1 cellular context compared by ENCODE assay signal in genomic region chr5:64612349-64612961, GRCh38.
TF ChIP-seq lines count a peak whose summit lies in the region.

No MANE protein-coding gene starts in this region.

TF ChIP-seq in GM12878, 131 proteins besides CTCF, POLR2A, EP300 and RAD21 (continued from another document):
- TF ChIP-seq MLLT1 (IDR thresholded peaks at IDR 0.05): no peak
- TF ChIP-seq, protein P1, sequence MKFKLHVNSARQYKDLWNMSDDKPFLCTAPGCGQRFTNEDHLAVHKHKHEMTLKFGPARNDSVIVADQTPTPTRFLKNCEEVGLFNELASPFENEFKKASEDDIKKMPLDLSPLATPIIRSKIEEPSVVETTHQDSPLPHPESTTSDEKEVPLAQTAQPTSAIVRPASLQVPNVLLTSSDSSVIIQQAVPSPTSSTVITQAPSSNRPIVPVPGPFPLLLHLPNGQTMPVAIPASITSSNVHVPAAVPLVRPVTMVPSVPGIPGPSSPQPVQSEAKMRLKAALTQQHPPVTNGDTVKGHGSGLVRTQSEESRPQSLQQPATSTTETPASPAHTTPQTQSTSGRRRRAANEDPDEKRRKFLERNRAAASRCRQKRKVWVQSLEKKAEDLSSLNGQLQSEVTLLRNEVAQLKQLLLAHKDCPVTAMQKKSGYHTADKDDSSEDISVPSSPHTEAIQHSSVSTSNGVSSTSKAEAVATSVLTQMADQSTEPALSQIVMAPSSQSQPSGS (IDR thresholded peaks at IDR 0.05; ENCODE audit: low read length): no peak
- no peak for TF ChIP-seq GATAD2B (conservative IDR thresholded peaks at IDR 0.05; ENCODE audit: low read depth)
- no peak for TF ChIP-seq CREM (IDR thresholded peaks at IDR 0.05; ENCODE audit: low read depth)
- TF ChIP-seq, protein P2, sequence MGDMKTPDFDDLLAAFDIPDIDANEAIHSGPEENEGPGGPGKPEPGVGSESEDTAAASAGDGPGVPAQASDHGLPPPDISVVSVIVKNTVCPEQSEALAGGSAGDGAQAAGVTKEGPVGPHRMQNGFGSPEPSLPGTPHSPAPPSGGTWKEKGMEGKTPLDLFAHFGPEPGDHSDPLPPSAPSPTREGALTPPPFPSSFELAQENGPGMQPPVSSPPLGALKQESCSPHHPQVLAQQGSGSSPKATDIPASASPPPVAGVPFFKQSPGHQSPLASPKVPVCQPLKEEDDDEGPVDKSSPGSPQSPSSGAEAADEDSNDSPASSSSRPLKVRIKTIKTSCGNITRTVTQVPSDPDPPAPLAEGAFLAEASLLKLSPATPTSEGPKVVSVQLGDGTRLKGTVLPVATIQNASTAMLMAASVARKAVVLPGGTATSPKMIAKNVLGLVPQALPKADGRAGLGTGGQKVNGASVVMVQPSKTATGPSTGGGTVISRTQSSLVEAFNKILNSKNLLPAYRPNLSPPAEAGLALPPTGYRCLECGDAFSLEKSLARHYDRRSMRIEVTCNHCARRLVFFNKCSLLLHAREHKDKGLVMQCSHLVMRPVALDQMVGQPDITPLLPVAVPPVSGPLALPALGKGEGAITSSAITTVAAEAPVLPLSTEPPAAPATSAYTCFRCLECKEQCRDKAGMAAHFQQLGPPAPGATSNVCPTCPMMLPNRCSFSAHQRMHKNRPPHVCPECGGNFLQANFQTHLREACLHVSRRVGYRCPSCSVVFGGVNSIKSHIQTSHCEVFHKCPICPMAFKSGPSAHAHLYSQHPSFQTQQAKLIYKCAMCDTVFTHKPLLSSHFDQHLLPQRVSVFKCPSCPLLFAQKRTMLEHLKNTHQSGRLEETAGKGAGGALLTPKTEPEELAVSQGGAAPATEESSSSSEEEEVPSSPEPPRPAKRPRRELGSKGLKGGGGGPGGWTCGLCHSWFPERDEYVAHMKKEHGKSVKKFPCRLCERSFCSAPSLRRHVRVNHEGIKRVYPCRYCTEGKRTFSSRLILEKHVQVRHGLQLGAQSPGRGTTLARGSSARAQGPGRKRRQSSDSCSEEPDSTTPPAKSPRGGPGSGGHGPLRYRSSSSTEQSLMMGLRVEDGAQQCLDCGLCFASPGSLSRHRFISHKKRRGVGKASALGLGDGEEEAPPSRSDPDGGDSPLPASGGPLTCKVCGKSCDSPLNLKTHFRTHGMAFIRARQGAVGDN (IDR thresholded peaks at IDR 0.05): no peak
- TF ChIP-seq WRNIP1 (IDR thresholded peaks at IDR 0.05; ENCODE audit: borderline replicate concordance, low read depth, low read length): no peak
- TF ChIP-seq ZSCAN29 (IDR thresholded peaks at IDR 0.05): no peak
- no peak for TF ChIP-seq SRF (IDR thresholded peaks at IDR 0.05; ENCODE audit: low read depth in 2 of 2, low read length in 2 of 2)
- no peak for TF ChIP-seq CHD1 (IDR thresholded peaks at IDR 0.05; ENCODE audit: low read depth, low read length)
- TF ChIP-seq NR2F1 (conservative IDR thresholded peaks at IDR 0.05): 0 out of 2 replicates have a peak, but pooled peaks have one; percentile 0
- TF ChIP-seq BRCA1 (IDR thresholded peaks at IDR 0.05; ENCODE audit: low read depth, low read length): no peak
- TF ChIP-seq ZNF207 (IDR thresholded peaks at IDR 0.05; ENCODE audit: borderline replicate concordance): no peak
- TF ChIP-seq YY1 (IDR thresholded peaks at IDR 0.05; ENCODE audit: low read depth, low read length): 0 out of 2 replicates have a peak, but pooled peaks have one; percentile 25
- no peak for TF ChIP-seq SREBF1 (IDR thresholded peaks at IDR 0.05; ENCODE audit: low read length)
- no peak for TF ChIP-seq ESRRA (IDR thresholded peaks at IDR 0.05; ENCODE audit: low read length)
- TF ChIP-seq RELB (IDR thresholded peaks at IDR 0.05; ENCODE audit: low read depth): peak; percentile 4; the same call in 1 of the 2 replicates
- no peak for TF ChIP-seq NBN (IDR thresholded peaks at IDR 0.05)
- TF ChIP-seq HDGF (IDR thresholded peaks at IDR 0.05): no peak
- no peak for TF ChIP-seq IRF5 (IDR thresholded peaks at IDR 0.05; ENCODE audit: borderline replicate concordance)
- TF ChIP-seq STAT3 (IDR thresholded peaks at IDR 0.05; ENCODE audit: low read depth, low read length): no peak
- TF ChIP-seq MTA3 (IDR thresholded peaks at IDR 0.05; ENCODE audit: borderline replicate concordance, low read length): no peak
- no peak for TF ChIP-seq SIX5 (IDR thresholded peaks at IDR 0.05; ENCODE audit: low read depth, low read length, severe bottlenecking)
